Comparison of ENCODE assay signal across 1 cellular context in the genomic region with DNA sequence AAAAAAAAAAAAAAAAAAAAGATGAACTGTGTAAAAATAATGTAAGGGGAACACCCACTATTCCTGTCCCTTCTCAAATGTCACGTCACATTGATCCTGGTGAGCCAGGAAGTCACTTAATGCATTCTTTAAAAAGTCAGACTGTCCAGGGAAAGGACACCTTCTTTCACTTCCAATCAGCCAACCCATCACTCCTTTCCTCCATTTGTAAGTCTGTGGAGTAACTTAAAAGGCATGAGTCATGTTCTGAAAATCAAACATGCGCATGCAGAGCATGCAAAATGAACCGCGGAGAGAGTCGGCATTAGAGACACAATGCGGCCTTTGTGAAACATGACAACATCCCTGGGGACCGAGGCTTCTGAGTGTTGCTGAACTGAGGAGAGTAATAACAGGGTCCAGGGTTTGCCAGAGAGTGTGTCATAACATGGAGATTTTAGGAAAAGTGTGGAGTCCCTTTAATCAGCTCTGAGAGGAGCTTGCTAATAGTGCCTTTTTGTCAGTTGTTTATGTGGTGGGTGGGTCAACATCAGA.
TF ChIP-seq lines count a peak whose summit lies in the region.

No MANE protein-coding gene starts in this region.

TF ChIP-seq in HepG2, 621 proteins besides CTCF, POLR2A, EP300 and RAD21 (continued from another document and continues in another):
- TF ChIP-seq, protein P1, sequence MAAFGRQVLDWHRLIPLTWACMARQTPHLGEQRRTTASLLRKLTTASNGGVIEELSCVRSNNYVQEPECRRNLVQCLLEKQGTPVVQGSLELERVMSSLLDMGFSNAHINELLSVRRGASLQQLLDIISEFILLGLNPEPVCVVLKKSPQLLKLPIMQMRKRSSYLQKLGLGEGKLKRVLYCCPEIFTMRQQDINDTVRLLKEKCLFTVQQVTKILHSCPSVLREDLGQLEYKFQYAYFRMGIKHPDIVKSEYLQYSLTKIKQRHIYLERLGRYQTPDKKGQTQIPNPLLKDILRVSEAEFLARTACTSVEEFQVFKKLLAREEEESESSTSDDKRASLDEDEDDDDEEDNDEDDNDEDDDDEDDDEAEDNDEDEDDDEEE (CRISPR knock-in tag; IDR thresholded peaks at IDR 0.05), result no peak
- TF ChIP-seq, protein P2, sequence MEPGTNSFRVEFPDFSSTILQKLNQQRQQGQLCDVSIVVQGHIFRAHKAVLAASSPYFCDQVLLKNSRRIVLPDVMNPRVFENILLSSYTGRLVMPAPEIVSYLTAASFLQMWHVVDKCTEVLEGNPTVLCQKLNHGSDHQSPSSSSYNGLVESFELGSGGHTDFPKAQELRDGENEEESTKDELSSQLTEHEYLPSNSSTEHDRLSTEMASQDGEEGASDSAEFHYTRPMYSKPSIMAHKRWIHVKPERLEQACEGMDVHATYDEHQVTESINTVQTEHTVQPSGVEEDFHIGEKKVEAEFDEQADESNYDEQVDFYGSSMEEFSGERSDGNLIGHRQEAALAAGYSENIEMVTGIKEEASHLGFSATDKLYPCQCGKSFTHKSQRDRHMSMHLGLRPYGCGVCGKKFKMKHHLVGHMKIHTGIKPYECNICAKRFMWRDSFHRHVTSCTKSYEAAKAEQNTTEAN (CRISPR knock-in tag; conservative IDR thresholded peaks at IDR 0.05), result 0 out of 2 replicates have a peak, but pooled peaks have one; percentile 31
- TF ChIP-seq ZNF33A (CRISPR knock-in tag; IDR thresholded peaks at IDR 0.05; ENCODE audit: borderline replicate concordance) (0 out of 2 replicates have a peak, but pooled peaks have one; percentile 49), ZKSCAN5 (CRISPR knock-in tag; IDR thresholded peaks at IDR 0.05) (peak; percentile 67; the same call in 1 of the 2 replicates), HOXA3 (CRISPR knock-in tag; IDR thresholded peaks at IDR 0.05) (peak; percentile 64), LCORL (IDR thresholded peaks at IDR 0.05) (peak; percentile 25; the same call in 1 of the 2 replicates), LCORL (CRISPR knock-in tag; IDR thresholded peaks at IDR 0.05) (no peak), SOX13 (IDR thresholded peaks at IDR 0.05) (0 out of 2 replicates have a peak, but pooled peaks have one; percentile 38), SOX13 (CRISPR knock-in tag; conservative IDR thresholded peaks at IDR 0.05 in 1 of 2, IDR thresholded peaks at IDR 0.05 in 1 of 2) (peak in 1 of 2 experiments; percentile 81; a peak in 2 of 4 replicates), FOSL1 (CRISPR knock-in tag; IDR thresholded peaks at IDR 0.05; ENCODE audit: borderline replicate concordance) (peak; percentile 85; the same call in 1 of the 2 replicates), NAIF1 (CRISPR knock-in tag; IDR thresholded peaks at IDR 0.05; ENCODE audit: borderline replicate concordance) (no peak), TEAD3 (CRISPR knock-in tag; optimal IDR thresholded peaks at IDR 0.05; ENCODE audit: borderline replicate concordance) (peak; percentile 66), NFRKB (IDR thresholded peaks at IDR 0.05) (no peak), SAP130 (CRISPR knock-in tag; IDR thresholded peaks at IDR 0.05; ENCODE audit: low read depth) (peak; percentile 76), SOX6 (IDR thresholded peaks at IDR 0.05) (no peak), SOX6 (CRISPR knock-in tag; IDR thresholded peaks at IDR 0.05) (peak; percentile 80), ZNF205 (CRISPR knock-in tag; IDR thresholded peaks at IDR 0.05) (0 out of 2 replicates have a peak, but pooled peaks have one; percentile 17), ELF3 (CRISPR knock-in tag; IDR thresholded peaks at IDR 0.05) (peak; percentile 44; the same call in 1 of the 2 replicates), PCBP2 (optimal IDR thresholded peaks at IDR 0.05; ENCODE audit: low read depth, low read length, poor library complexity, severe bottlenecking) (no peak), SOX5 (CRISPR knock-in tag; IDR thresholded peaks at IDR 0.05; ENCODE audit: borderline replicate concordance) (peak; percentile 84), SMARCE1 (IDR thresholded peaks at IDR 0.05; ENCODE audit: borderline replicate concordance) (no peak), TMF1 (CRISPR knock-in tag; IDR thresholded peaks at IDR 0.05; ENCODE audit: low read depth) (no peak), ZNF331 (CRISPR knock-in tag; IDR thresholded peaks at IDR 0.05) (peak; percentile 71), CEBPB (IDR thresholded peaks at IDR 0.05; ENCODE audit: borderline replicate concordance, low read depth, low read length) (peak; percentile 72), TCF7 (IDR thresholded peaks at IDR 0.05; ENCODE audit: low read depth) (peak; percentile 47; the same call in 1 of the 2 replicates), CBX5 (CRISPR knock-in tag; IDR thresholded peaks at IDR 0.05; ENCODE audit: borderline replicate concordance) (peak; percentile 51; the same call in 1 of the 2 replicates), CREM (IDR thresholded peaks at IDR 0.05) (peak; percentile 29; the same call in 1 of the 2 replicates), CREM (CRISPR knock-in tag; IDR thresholded peaks at IDR 0.05) (no peak), FOXJ3 (CRISPR knock-in tag; IDR thresholded peaks at IDR 0.05; ENCODE audit: borderline replicate concordance) (peak; percentile 61; the same call in 1 of the 2 replicates), ZSCAN9 (CRISPR knock-in tag; IDR thresholded peaks at IDR 0.05; ENCODE audit: borderline replicate concordance) (peak; percentile 54; the same call in 1 of the 2 replicates)
- TF ChIP-seq, protein P3, sequence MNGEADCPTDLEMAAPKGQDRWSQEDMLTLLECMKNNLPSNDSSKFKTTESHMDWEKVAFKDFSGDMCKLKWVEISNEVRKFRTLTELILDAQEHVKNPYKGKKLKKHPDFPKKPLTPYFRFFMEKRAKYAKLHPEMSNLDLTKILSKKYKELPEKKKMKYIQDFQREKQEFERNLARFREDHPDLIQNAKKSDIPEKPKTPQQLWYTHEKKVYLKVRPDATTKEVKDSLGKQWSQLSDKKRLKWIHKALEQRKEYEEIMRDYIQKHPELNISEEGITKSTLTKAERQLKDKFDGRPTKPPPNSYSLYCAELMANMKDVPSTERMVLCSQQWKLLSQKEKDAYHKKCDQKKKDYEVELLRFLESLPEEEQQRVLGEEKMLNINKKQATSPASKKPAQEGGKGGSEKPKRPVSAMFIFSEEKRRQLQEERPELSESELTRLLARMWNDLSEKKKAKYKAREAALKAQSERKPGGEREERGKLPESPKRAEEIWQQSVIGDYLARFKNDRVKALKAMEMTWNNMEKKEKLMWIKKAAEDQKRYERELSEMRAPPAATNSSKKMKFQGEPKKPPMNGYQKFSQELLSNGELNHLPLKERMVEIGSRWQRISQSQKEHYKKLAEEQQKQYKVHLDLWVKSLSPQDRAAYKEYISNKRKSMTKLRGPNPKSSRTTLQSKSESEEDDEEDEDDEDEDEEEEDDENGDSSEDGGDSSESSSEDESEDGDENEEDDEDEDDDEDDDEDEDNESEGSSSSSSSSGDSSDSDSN (CRISPR knock-in tag; IDR thresholded peaks at IDR 0.05), result 0 out of 2 replicates have a peak, but pooled peaks have one; percentile 28
- TF ChIP-seq, protein P4, sequence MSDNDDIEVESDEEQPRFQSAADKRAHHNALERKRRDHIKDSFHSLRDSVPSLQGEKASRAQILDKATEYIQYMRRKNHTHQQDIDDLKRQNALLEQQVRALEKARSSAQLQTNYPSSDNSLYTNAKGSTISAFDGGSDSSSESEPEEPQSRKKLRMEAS (IDR thresholded peaks at IDR 0.05), result peak; percentile 77
- TF ChIP-seq, protein P5, sequence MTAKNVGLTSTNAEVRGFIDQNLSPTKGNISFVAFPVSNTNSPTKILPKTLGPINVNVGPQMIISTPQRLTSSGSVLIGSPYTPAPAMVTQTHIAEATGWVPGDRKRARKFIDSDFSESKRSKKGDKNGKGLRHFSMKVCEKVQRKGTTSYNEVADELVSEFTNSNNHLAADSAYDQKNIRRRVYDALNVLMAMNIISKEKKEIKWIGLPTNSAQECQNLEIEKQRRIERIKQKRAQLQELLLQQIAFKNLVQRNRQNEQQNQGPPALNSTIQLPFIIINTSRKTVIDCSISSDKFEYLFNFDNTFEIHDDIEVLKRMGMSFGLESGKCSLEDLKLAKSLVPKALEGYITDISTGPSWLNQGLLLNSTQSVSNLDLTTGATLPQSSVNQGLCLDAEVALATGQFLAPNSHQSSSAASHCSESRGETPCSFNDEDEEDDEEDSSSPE (CRISPR knock-in tag; IDR thresholded peaks at IDR 0.05), result no peak
- TF ChIP-seq, protein P6, sequence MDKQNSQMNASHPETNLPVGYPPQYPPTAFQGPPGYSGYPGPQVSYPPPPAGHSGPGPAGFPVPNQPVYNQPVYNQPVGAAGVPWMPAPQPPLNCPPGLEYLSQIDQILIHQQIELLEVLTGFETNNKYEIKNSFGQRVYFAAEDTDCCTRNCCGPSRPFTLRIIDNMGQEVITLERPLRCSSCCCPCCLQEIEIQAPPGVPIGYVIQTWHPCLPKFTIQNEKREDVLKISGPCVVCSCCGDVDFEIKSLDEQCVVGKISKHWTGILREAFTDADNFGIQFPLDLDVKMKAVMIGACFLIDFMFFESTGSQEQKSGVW (CRISPR knock-in tag; IDR thresholded peaks at IDR 0.05; ENCODE audit: borderline replicate concordance), result no peak
- TF ChIP-seq, protein P7, sequence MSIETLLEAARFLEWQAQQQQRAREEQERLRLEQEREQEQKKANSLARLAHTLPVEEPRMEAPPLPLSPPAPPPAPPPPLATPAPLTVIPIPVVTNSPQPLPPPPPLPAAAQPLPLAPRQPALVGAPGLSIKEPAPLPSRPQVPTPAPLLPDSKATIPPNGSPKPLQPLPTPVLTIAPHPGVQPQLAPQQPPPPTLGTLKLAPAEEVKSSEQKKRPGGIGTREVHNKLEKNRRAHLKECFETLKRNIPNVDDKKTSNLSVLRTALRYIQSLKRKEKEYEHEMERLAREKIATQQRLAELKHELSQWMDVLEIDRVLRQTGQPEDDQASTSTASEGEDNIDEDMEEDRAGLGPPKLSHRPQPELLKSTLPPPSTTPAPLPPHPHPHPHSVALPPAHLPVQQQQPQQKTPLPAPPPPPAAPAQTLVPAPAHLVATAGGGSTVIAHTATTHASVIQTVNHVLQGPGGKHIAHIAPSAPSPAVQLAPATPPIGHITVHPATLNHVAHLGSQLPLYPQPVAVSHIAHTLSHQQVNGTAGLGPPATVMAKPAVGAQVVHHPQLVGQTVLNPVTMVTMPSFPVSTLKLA (IDR thresholded peaks at IDR 0.05), result 0 out of 2 replicates have a peak, but pooled peaks have one; percentile 10
- TF ChIP-seq, protein P8, sequence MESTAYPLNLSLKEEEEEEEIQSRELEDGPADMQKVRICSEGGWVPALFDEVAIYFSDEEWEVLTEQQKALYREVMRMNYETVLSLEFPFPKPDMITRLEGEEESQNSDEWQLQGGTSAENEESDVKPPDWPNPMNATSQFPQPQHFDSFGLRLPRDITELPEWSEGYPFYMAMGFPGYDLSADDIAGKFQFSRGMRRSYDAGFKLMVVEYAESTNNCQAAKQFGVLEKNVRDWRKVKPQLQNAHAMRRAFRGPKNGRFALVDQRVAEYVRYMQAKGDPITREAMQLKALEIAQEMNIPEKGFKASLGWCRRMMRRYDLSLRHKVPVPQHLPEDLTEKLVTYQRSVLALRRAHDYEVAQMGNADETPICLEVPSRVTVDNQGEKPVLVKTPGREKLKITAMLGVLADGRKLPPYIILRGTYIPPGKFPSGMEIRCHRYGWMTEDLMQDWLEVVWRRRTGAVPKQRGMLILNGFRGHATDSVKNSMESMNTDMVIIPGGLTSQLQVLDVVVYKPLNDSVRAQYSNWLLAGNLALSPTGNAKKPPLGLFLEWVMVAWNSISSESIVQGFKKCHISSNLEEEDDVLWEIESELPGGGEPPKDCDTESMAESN (CRISPR knock-in tag; conservative IDR thresholded peaks at IDR 0.05), result no peak
- TF ChIP-seq, protein P9, sequence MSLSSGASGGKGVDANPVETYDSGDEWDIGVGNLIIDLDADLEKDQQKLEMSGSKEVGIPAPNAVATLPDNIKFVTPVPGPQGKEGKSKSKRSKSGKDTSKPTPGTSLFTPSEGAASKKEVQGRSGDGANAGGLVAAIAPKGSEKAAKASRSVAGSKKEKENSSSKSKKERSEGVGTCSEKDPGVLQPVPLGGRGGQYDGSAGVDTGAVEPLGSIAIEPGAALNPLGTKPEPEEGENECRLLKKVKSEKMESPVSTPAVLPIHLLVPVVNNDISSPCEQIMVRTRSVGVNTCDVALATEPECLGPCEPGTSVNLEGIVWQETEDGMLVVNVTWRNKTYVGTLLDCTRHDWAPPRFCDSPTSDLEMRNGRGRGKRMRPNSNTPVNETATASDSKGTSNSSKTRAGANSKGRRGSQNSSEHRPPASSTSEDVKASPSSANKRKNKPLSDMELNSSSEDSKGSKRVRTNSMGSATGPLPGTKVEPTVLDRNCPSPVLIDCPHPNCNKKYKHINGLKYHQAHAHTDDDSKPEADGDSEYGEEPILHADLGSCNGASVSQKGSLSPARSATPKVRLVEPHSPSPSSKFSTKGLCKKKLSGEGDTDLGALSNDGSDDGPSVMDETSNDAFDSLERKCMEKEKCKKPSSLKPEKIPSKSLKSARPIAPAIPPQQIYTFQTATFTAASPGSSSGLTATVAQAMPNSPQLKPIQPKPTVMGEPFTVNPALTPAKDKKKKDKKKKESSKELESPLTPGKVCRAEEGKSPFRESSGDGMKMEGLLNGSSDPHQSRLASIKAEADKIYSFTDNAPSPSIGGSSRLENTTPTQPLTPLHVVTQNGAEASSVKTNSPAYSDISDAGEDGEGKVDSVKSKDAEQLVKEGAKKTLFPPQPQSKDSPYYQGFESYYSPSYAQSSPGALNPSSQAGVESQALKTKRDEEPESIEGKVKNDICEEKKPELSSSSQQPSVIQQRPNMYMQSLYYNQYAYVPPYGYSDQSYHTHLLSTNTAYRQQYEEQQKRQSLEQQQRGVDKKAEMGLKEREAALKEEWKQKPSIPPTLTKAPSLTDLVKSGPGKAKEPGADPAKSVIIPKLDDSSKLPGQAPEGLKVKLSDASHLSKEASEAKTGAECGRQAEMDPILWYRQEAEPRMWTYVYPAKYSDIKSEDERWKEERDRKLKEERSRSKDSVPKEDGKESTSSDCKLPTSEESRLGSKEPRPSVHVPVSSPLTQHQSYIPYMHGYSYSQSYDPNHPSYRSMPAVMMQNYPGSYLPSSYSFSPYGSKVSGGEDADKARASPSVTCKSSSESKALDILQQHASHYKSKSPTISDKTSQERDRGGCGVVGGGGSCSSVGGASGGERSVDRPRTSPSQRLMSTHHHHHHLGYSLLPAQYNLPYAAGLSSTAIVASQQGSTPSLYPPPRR (CRISPR knock-in tag; IDR thresholded peaks at IDR 0.05; ENCODE audit: borderline replicate concordance), result peak; percentile 26; the same call in 1 of the 2 replicates
